ENCODE assay signal across 8 cellular contexts in the genomic region with DNA sequence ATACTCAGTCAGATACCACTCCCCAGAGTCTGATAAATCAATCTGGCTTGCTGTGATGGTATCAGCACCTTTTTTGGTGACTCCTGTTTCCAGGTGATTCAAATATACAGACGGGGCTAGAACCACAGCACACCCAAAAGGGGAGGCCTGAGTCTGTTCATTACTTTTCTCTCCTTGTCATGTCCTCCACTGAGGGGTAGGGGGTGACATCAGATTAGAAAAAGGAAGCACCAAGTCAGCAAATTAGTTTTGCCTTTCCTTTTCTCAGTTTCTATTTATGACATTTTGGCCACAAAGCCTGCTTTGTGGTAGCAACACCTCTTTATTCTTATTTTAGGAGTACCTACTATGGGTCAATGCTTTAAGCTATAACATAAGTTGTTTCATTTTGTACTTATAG.
A peak's percentile ranks its signal among the peaks of the same experiment; 100 is the strongest.
DNase-seq lines count a peak whose midpoint lies in the region; ATAC-seq and TF ChIP-seq lines count a peak whose summit lies in the region.

No MANE protein-coding gene starts in this region.

- ATAC-seq in GM19395 (IDR thresholded peaks at IDR 0.05; ENCODE audit: unreplicated experiment) (peak; percentile 92), HG03354 (IDR thresholded peaks at IDR 0.05; ENCODE audit: poor library complexity, severe bottlenecking, unreplicated experiment) (peak; percentile 90), gastrocnemius medialis (no peak), upper lobe of left lung (ENCODE audit: low FRiP score in 2 of 2) (no peak)

- H3K4me1 ChIP-seq in uterus: no peaks in the 10 kb centered on the region
- H3K4me1 ChIP-seq in gastrocnemius medialis: no peaks in the 10 kb centered on the region
- H3K4me1 ChIP-seq in upper lobe of left lung: no peaks in the 10 kb centered on the region

- TF ChIP-seq EP300 in upper lobe of left lung (IDR thresholded peaks at IDR 0.05): no peak

- no peaks in the 10 kb centered on the region for H3K9me3 ChIP-seq in uterus
- no peaks in the 10 kb centered on the region for H3K9me3 ChIP-seq in gastrocnemius medialis
- H3K9me3 ChIP-seq in upper lobe of left lung: no peaks in the 10 kb centered on the region

- H3K27me3 ChIP-seq in uterus: no peaks in the 10 kb centered on the region
- H3K27me3 ChIP-seq in gastrocnemius medialis: no peaks in the 10 kb centered on the region
- H3K27me3 ChIP-seq in upper lobe of left lung: no peaks in the 10 kb centered on the region

- TF ChIP-seq POLR2A in uterus (IDR thresholded peaks at IDR 0.05) (no peak), gastrocnemius medialis (IDR thresholded peaks at IDR 0.05) (no peak), upper lobe of left lung (IDR thresholded peaks at IDR 0.05) (no peak)

- H3K27ac ChIP-seq in uterus: no peak overlapping the region
- H3K27ac ChIP-seq in gastrocnemius medialis: no peak overlapping the region
- no peak overlapping the region for H3K27ac ChIP-seq in upper lobe of left lung

- no peak overlapping the region for H3K4me3 ChIP-seq in astrocyte of the cerebellum (ENCODE audit: low read depth, low read length)
- no peak overlapping the region for H3K4me3 ChIP-seq in uterus
- no peak overlapping the region for H3K4me3 ChIP-seq in gastrocnemius medialis
- H3K4me3 ChIP-seq in upper lobe of left lung: no peak overlapping the region

- peak; percentile 62 for DNase-seq in D341Med (ENCODE audit: low spot score)
- DNase-seq in astrocyte of the cerebellum (ENCODE audit: low read depth): no peak
- no peak for DNase-seq in uterus
- DNase-seq in gastrocnemius medialis: no peak
- DNase-seq in occipital lobe (lab: John Stamatoyannopoulos, UW): no peak
- DNase-seq in upper lobe of left lung: no peak

- H3K36me3 ChIP-seq in uterus (no peaks in the 10 kb centered on the region), gastrocnemius medialis (no peaks in the 10 kb centered on the region), upper lobe of left lung (no peaks in the 10 kb centered on the region)

- peak; percentile 53 for TF ChIP-seq CTCF in astrocyte of the cerebellum (IDR thresholded peaks at IDR 0.05; ENCODE audit: low read depth, low read length, missing control alignments)
- no peak for TF ChIP-seq CTCF in uterus (IDR thresholded peaks at IDR 0.05)
- TF ChIP-seq CTCF in gastrocnemius medialis (IDR thresholded peaks at IDR 0.05 in 4 of 5, conservative IDR thresholded peaks at IDR 0.05 in 1 of 5): no peak
- no peak for TF ChIP-seq CTCF in upper lobe of left lung (IDR thresholded peaks at IDR 0.05)

- in situ Hi-C loops in astrocyte of the cerebellum (cut with HindIII; ENCODE audit: low sequenced_read_pairs) (no loop called here), gastrocnemius medialis (cut with MboI; ENCODE audit: low sequenced_read_pairs in 4 of 4) (no loop called here)

- intact Hi-C loops in uterus (cut with DNase I; ENCODE audit: low total_unique reads): no loop called here
- intact Hi-C loops in gastrocnemius medialis (cut with DNase I; ENCODE audit: low total_unique reads): no loop called here

- WGBS in upper lobe of left lung, 2 donors: 11 to 20% methylated on average over 1 of the region's 1 CpG

Comparison
In these comparisons a context has a peak if more than half of its experiments do, and no peak if none do; other contexts are left out.
1. ATAC-seq: peak in GM19395 (single experiment) and HG03354 (single experiment); none in gastrocnemius medialis (0 of 2) and upper lobe of left lung (0 of 2).